In the genomic region with DNA sequence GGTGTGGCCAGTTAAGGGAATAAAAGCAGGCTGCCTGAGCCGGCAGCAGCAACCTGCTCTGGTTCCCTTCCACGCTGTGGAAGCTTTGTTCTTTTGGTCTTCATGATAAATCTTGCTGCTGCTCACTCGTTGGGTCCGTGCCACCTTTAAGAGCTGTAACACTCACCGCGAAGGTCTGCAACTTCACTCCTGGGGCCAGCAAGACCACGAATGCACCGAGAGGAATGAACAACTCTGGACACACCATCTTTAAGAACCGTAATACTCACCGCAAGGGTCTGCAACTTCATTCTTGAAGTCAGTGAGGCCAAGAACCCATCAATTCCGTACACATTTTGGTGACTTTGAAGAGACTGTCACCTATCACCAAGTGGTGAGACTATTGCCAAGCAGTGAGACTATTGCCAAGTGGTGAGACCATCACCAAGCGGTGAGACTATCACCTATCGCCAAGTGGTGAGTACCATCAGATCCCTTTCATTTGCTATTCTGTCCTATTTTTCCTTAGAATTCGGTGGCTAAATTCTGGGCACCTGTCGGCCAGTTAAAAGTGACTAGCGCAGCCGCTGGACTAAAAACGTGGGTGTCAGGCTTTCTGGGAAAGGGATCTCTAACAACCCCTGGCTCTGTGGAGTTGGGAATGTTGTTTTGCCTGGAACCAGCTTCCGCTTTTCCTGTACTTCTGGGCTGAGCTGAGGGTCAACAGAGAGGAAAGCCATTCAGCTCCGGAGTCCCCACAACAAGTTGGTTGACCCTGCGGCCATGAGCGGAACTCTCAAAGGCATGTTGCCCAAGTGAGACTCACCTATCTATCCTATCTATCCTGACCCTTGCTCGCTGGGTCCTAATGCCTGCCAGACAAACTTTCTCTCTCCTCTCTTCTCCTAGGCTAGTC, we compare ENCODE assay signal across 1 cellular context.
TF ChIP-seq lines count a peak whose summit lies in the region.

A gene with protein sequence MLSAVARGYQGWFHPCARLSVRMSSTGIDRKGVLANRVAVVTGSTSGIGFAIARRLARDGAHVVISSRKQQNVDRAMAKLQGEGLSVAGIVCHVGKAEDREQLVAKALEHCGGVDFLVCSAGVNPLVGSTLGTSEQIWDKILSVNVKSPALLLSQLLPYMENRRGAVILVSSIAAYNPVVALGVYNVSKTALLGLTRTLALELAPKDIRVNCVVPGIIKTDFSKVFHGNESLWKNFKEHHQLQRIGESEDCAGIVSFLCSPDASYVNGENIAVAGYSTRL (plus strand): TSS at position 48 of the 895 bp plus-strand sequence. CDS start 2,501 bp downstream, outside the sequence.

TF ChIP-seq in HepG2, 621 proteins besides CTCF, POLR2A, EP300 and RAD21 (continued from another document and continues in another):
- TF ChIP-seq, protein P1, sequence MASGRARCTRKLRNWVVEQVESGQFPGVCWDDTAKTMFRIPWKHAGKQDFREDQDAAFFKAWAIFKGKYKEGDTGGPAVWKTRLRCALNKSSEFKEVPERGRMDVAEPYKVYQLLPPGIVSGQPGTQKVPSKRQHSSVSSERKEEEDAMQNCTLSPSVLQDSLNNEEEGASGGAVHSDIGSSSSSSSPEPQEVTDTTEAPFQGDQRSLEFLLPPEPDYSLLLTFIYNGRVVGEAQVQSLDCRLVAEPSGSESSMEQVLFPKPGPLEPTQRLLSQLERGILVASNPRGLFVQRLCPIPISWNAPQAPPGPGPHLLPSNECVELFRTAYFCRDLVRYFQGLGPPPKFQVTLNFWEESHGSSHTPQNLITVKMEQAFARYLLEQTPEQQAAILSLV (CRISPR knock-in tag; IDR thresholded peaks at IDR 0.05; ENCODE audit: borderline replicate concordance) = peak; percentile 57; the same call in 1 of the 2 replicates
- peak; percentile 93 for TF ChIP-seq PHF5A (CRISPR knock-in tag; IDR thresholded peaks at IDR 0.05; ENCODE audit: low read depth, unreplicated experiment)
- peak; percentile 59 for TF ChIP-seq PAX8 (CRISPR knock-in tag; IDR thresholded peaks at IDR 0.05; ENCODE audit: borderline replicate concordance)
- no peak for TF ChIP-seq ZNF496 (CRISPR knock-in tag; IDR thresholded peaks at IDR 0.05; ENCODE audit: insufficient replicate concordance)
- TF ChIP-seq ZMYM4 (CRISPR knock-in tag; IDR thresholded peaks at IDR 0.05) = peak; percentile 98
- TF ChIP-seq, protein P2, sequence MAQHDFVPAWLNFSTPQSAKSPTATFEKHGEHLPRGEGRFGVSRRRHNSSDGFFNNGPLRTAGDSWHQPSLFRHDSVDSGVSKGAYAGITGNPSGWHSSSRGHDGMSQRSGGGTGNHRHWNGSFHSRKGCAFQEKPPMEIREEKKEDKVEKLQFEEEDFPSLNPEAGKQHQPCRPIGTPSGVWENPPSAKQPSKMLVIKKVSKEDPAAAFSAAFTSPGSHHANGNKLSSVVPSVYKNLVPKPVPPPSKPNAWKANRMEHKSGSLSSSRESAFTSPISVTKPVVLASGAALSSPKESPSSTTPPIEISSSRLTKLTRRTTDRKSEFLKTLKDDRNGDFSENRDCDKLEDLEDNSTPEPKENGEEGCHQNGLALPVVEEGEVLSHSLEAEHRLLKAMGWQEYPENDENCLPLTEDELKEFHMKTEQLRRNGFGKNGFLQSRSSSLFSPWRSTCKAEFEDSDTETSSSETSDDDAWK (CRISPR knock-in tag; IDR thresholded peaks at IDR 0.05) = no peak
- TF ChIP-seq ZNF768 (CRISPR knock-in tag; IDR thresholded peaks at IDR 0.05) = peak; percentile 59; the same call in 1 of the 2 replicates
- TF ChIP-seq PHF21A (CRISPR knock-in tag; IDR thresholded peaks at IDR 0.05) = no peak
- TF ChIP-seq, protein P3, sequence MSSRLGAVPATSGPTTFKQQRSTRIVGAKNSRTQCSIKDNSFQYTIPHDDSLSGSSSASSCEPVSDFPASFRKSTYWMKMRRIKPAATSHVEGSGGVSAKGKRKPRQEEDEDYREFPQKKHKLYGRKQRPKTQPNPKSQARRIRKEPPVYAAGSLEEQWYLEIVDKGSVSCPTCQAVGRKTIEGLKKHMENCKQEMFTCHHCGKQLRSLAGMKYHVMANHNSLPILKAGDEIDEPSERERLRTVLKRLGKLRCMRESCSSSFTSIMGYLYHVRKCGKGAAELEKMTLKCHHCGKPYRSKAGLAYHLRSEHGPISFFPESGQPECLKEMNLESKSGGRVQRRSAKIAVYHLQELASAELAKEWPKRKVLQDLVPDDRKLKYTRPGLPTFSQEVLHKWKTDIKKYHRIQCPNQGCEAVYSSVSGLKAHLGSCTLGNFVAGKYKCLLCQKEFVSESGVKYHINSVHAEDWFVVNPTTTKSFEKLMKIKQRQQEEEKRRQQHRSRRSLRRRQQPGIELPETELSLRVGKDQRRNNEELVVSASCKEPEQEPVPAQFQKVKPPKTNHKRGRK (CRISPR knock-in tag; IDR thresholded peaks at IDR 0.05) = peak; percentile 89
- peak; percentile 98; the same call in 1 of the 2 replicates for TF ChIP-seq ZNF34 (CRISPR knock-in tag; IDR thresholded peaks at IDR 0.05; ENCODE audit: borderline replicate concordance)
- TF ChIP-seq ZNF136 (CRISPR knock-in tag; IDR thresholded peaks at IDR 0.05; ENCODE audit: low read depth) = peak; percentile 94
- no peak for TF ChIP-seq SRSF4 (IDR thresholded peaks at IDR 0.05; ENCODE audit: low read depth, low read length, poor library complexity, severe bottlenecking)
- TF ChIP-seq, protein P4, sequence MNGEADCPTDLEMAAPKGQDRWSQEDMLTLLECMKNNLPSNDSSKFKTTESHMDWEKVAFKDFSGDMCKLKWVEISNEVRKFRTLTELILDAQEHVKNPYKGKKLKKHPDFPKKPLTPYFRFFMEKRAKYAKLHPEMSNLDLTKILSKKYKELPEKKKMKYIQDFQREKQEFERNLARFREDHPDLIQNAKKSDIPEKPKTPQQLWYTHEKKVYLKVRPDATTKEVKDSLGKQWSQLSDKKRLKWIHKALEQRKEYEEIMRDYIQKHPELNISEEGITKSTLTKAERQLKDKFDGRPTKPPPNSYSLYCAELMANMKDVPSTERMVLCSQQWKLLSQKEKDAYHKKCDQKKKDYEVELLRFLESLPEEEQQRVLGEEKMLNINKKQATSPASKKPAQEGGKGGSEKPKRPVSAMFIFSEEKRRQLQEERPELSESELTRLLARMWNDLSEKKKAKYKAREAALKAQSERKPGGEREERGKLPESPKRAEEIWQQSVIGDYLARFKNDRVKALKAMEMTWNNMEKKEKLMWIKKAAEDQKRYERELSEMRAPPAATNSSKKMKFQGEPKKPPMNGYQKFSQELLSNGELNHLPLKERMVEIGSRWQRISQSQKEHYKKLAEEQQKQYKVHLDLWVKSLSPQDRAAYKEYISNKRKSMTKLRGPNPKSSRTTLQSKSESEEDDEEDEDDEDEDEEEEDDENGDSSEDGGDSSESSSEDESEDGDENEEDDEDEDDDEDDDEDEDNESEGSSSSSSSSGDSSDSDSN (CRISPR knock-in tag; IDR thresholded peaks at IDR 0.05) = peak; percentile 83
- TF ChIP-seq ZNF644 (CRISPR knock-in tag; IDR thresholded peaks at IDR 0.05; ENCODE audit: low read depth) = peak; percentile 83; the same call in 1 of the 2 replicates
- TF ChIP-seq JUND (CRISPR knock-in tag; IDR thresholded peaks at IDR 0.05) = no peak
- TF ChIP-seq SP4 (CRISPR knock-in tag; IDR thresholded peaks at IDR 0.05) = no peak
- TF ChIP-seq MTF1 (CRISPR knock-in tag; IDR thresholded peaks at IDR 0.05) = no peak
- no peak for TF ChIP-seq CBX1 (IDR thresholded peaks at IDR 0.05; ENCODE audit: low read depth)
- no peak for TF ChIP-seq MYC (CRISPR knock-in tag; IDR thresholded peaks at IDR 0.05; ENCODE audit: borderline replicate concordance)
- TF ChIP-seq FLYWCH1 (CRISPR knock-in tag; IDR thresholded peaks at IDR 0.05) = no peak
- TF ChIP-seq ZNF383 (CRISPR knock-in tag; IDR thresholded peaks at IDR 0.05; ENCODE audit: borderline replicate concordance) = no peak; the same call in 1 of the 2 replicates
- TF ChIP-seq, protein P5, sequence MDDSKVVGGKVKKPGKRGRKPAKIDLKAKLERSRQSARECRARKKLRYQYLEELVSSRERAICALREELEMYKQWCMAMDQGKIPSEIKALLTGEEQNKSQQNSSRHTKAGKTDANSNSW (CRISPR knock-in tag; IDR thresholded peaks at IDR 0.05; ENCODE audit: borderline replicate concordance) = peak; percentile 77; the same call in 1 of the 2 replicates
- peak; percentile 88 for TF ChIP-seq AHR (CRISPR knock-in tag; IDR thresholded peaks at IDR 0.05)
- TF ChIP-seq SMARCC2 (IDR thresholded peaks at IDR 0.05) = no peak; the same call in 1 of the 2 replicates
- TF ChIP-seq, protein P6, sequence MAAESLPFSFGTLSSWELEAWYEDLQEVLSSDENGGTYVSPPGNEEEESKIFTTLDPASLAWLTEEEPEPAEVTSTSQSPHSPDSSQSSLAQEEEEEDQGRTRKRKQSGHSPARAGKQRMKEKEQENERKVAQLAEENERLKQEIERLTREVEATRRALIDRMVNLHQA (CRISPR knock-in tag; IDR thresholded peaks at IDR 0.05) = no peak; the same call in 1 of the 2 replicates
- peak; percentile 59; the same call in 1 of the 2 replicates for TF ChIP-seq KDM5A (IDR thresholded peaks at IDR 0.05; ENCODE audit: borderline replicate concordance, low read length)
- TF ChIP-seq NR1H2 (CRISPR knock-in tag; IDR thresholded peaks at IDR 0.05; ENCODE audit: borderline replicate concordance, low read depth) = no peak
- TF ChIP-seq CCAR2 (optimal IDR thresholded peaks at IDR 0.05; ENCODE audit: low read depth, low read length) = no peak
- peak; percentile 96 for TF ChIP-seq ZNF724P (CRISPR knock-in tag; IDR thresholded peaks at IDR 0.05; ENCODE audit: borderline replicate concordance)
- TF ChIP-seq ZNF839 (CRISPR knock-in tag; IDR thresholded peaks at IDR 0.05; ENCODE audit: borderline replicate concordance) = peak; percentile 94; the same call in 1 of the 2 replicates
- TF ChIP-seq TOPORS (CRISPR knock-in tag; IDR thresholded peaks at IDR 0.05) = peak; percentile 97
- TF ChIP-seq FOXC1 (CRISPR knock-in tag; IDR thresholded peaks at IDR 0.05; ENCODE audit: borderline replicate concordance) = peak; percentile 95
- TF ChIP-seq, protein P7, sequence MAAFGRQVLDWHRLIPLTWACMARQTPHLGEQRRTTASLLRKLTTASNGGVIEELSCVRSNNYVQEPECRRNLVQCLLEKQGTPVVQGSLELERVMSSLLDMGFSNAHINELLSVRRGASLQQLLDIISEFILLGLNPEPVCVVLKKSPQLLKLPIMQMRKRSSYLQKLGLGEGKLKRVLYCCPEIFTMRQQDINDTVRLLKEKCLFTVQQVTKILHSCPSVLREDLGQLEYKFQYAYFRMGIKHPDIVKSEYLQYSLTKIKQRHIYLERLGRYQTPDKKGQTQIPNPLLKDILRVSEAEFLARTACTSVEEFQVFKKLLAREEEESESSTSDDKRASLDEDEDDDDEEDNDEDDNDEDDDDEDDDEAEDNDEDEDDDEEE (CRISPR knock-in tag; IDR thresholded peaks at IDR 0.05) = no peak
- TF ChIP-seq, protein P8, sequence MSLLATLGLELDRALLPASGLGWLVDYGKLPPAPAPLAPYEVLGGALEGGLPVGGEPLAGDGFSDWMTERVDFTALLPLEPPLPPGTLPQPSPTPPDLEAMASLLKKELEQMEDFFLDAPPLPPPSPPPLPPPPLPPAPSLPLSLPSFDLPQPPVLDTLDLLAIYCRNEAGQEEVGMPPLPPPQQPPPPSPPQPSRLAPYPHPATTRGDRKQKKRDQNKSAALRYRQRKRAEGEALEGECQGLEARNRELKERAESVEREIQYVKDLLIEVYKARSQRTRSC (CRISPR knock-in tag; IDR thresholded peaks at IDR 0.05; ENCODE audit: low read depth) = peak; percentile 99; the same call in 1 of the 2 replicates
- TF ChIP-seq ZFP36 (IDR thresholded peaks at IDR 0.05; ENCODE audit: borderline replicate concordance, low read depth, low read length, partially characterized antibody) = no peak
- TF ChIP-seq PHF20 (CRISPR knock-in tag; IDR thresholded peaks at IDR 0.05) = no peak
- peak; percentile 98 for TF ChIP-seq TSC22D2 (CRISPR knock-in tag; IDR thresholded peaks at IDR 0.05; ENCODE audit: borderline replicate concordance)
- no peak for TF ChIP-seq NFKB2 (CRISPR knock-in tag; IDR thresholded peaks at IDR 0.05; ENCODE audit: borderline replicate concordance)
- TF ChIP-seq ZFY (CRISPR knock-in tag; IDR thresholded peaks at IDR 0.05) = no peak
- peak; percentile 40 for TF ChIP-seq BHLHE40 (IDR thresholded peaks at IDR 0.05; ENCODE audit: low read length)
- TF ChIP-seq ZNF180 (CRISPR knock-in tag; IDR thresholded peaks at IDR 0.05; ENCODE audit: borderline replicate concordance, low read depth) = no peak
- TF ChIP-seq, protein P9, sequence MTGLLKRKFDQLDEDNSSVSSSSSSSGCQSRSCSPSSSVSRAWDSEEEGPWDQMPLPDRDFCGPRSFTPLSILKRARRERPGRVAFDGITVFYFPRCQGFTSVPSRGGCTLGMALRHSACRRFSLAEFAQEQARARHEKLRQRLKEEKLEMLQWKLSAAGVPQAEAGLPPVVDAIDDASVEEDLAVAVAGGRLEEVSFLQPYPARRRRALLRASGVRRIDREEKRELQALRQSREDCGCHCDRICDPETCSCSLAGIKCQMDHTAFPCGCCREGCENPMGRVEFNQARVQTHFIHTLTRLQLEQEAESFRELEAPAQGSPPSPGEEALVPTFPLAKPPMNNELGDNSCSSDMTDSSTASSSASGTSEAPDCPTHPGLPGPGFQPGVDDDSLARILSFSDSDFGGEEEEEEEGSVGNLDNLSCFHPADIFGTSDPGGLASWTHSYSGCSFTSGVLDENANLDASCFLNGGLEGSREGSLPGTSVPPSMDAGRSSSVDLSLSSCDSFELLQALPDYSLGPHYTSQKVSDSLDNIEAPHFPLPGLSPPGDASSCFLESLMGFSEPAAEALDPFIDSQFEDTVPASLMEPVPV (CRISPR knock-in tag; IDR thresholded peaks at IDR 0.05) = peak; percentile 91
- TF ChIP-seq ZNF501 (CRISPR knock-in tag; IDR thresholded peaks at IDR 0.05) = no peak
- TF ChIP-seq TEAD2 (CRISPR knock-in tag; IDR thresholded peaks at IDR 0.05) = no peak
- peak; percentile 93; the same call in 1 of the 2 replicates for TF ChIP-seq ZNF10 (CRISPR knock-in tag; IDR thresholded peaks at IDR 0.05; ENCODE audit: borderline replicate concordance, low read depth)
